In genomic region chr2:218871345-218872302, GRCh38 we compare ENCODE assay signal across 10 cellular contexts.
DNase-seq lines count a peak whose midpoint lies in the region; ATAC-seq and TF ChIP-seq lines count a peak whose summit lies in the region.
"Had no signal": no experiment of that assay in that cellular context is flagged by ENCODE, and none has a peak within 500 bp of the region (broad histone marks: within the 10 kb centered on the region; RNA-seq: fewer than 3 reads in every experiment).

No MANE protein-coding gene starts in this region.

- H3K4me1 ChIP-seq in iPS-15b (ENCODE audit: control insufficient read depth, insufficient read depth, low read length) (peaks cover 10% of the 10 kb centered on the region), subcutaneous abdominal adipose tissue (ENCODE audit: control insufficient read depth in 5 of 5, insufficient read depth in 5 of 5, low read length in 5 of 5) (peaks cover 0 to 18% (median 6%) of the 10 kb centered on the region in 5 donors)
- H3K4me1 ChIP-seq: SJSA1 had no signal

- peak overlapping the region; percentile 30 for H3K4me3 ChIP-seq in SU-DHL-6 (ENCODE audit: insufficient read depth, low read length, poor library complexity, severe bottlenecking)
- peak overlapping the region; percentile 26 for H3K4me3 ChIP-seq in iPS-15b (ENCODE audit: low read depth, low read length)
- peak overlapping the region in 3 of 5 donors; percentile 25 to 45 (median 34) for H3K4me3 ChIP-seq in subcutaneous abdominal adipose tissue (ENCODE audit: low read depth in 1 of 5, low read length in 5 of 5)
- H3K4me3 ChIP-seq: SJSA1 had no signal

- peak overlapping the region; percentile 70 for H3K27ac Mint-ChIP-seq in activated naive CD4-positive, alpha-beta T cell treated with anti-CD3 and anti-CD28 coated beads, Interleukin-2, amount 50 U/mL, for 24 hours

- H3F3A ChIP-seq in SU-DHL-6 (ENCODE audit: insufficient read depth), result no peaks in the 10 kb centered on the region

- H3K27me3 Mint-ChIP-seq in activated naive CD4-positive, alpha-beta T cell treated with anti-CD3 and anti-CD28 coated beads, Interleukin-2, amount 50 U/mL, for 24 hours, result peaks cover 25% of the 10 kb centered on the region

- H3K9me2 ChIP-seq in SU-DHL-6 (replicated peaks; ENCODE audit: insufficient read depth, low read length), result no peaks in the 10 kb centered on the region

- H3K79me2 ChIP-seq in SU-DHL-6 (ENCODE audit: insufficient read depth, low read length), result no peaks in the 10 kb centered on the region

- no peaks in the 10 kb centered on the region for H4K20me1 ChIP-seq in SU-DHL-6 (ENCODE audit: low read depth, low read length)

- TF ChIP-seq CTCF in SU-DHL-6 (IDR thresholded peaks at IDR 0.05; ENCODE audit: insufficient read depth, low read length, poor library complexity, severe bottlenecking), result no peak

- H3K4me3 Mint-ChIP-seq in activated naive CD4-positive, alpha-beta T cell treated with anti-CD3 and anti-CD28 coated beads, Interleukin-2, amount 50 U/mL, for 24 hours, result peak overlapping the region; percentile 82

- peak overlapping the region; percentile 48 for H3K9ac ChIP-seq in SU-DHL-6 (ENCODE audit: low read length)
- no peak overlapping the region for H3K9ac ChIP-seq in iPS-15b (ENCODE audit: low read depth, low read length)
- no peak overlapping the region for H3K9ac ChIP-seq in subcutaneous abdominal adipose tissue (ENCODE audit: low read length in 5 of 5)

- no peak for ATAC-seq in HG03045 (IDR thresholded peaks at IDR 0.05; ENCODE audit: unreplicated experiment)
- ATAC-seq in HG02885 (IDR thresholded peaks at IDR 0.05; ENCODE audit: poor library complexity, unreplicated experiment), result no peak

- H3K27me3 ChIP-seq in SU-DHL-6 (ENCODE audit: low read length) (no peaks in the 10 kb centered on the region), iPS-15b (ENCODE audit: control insufficient read depth, insufficient read depth, low read length) (peaks cover 100% of the 10 kb centered on the region), subcutaneous abdominal adipose tissue (ENCODE audit: control insufficient read depth in 5 of 5, insufficient read depth in 4 of 5, low read length in 5 of 5) (peaks cover 17 to 73% (median 61%) of the 10 kb centered on the region in 5 donors)

- H3K36me3 Mint-ChIP-seq in activated naive CD4-positive, alpha-beta T cell treated with anti-CD3 and anti-CD28 coated beads, Interleukin-2, amount 50 U/mL, for 24 hours, result no peaks in the 10 kb centered on the region

- no peaks in the 10 kb centered on the region for H3K9me3 Mint-ChIP-seq in activated naive CD4-positive, alpha-beta T cell treated with anti-CD3 and anti-CD28 coated beads, Interleukin-2, amount 50 U/mL, for 24 hours

- H3K36me3 ChIP-seq in SU-DHL-6 (ENCODE audit: low read length) (no peaks in the 10 kb centered on the region), iPS-15b (ENCODE audit: control insufficient read depth, insufficient read depth, low read length) (no peaks in the 10 kb centered on the region), subcutaneous abdominal adipose tissue (ENCODE audit: control insufficient read depth in 5 of 5, insufficient read depth in 5 of 5, low read length in 5 of 5) (no peaks in the 10 kb centered on the region)
- H3K36me3 ChIP-seq: SJSA1 had no signal

- DNase-seq in activated naive CD4-positive, alpha-beta T cell treated with Interleukin-2 at 50 U/mL for 16 hours, result no peak
- no peak for DNase-seq in NCI-H748 treated with DMSO at 0.1 percent for 48 hours (lab: John Stamatoyannopoulos, UW)
- DNase-seq: NCI-H187 treated with DMSO at 0.1 percent for 48 hours had no signal

- peaks cover 25% of the 10 kb centered on the region for H3K4me1 Mint-ChIP-seq in activated naive CD4-positive, alpha-beta T cell treated with anti-CD3 and anti-CD28 coated beads, Interleukin-2, amount 50 U/mL, for 24 hours

- H3K27ac ChIP-seq in SU-DHL-6 (ENCODE audit: low read depth, low read length), result no peak overlapping the region
- no peak overlapping the region for H3K27ac ChIP-seq in subcutaneous abdominal adipose tissue (ENCODE audit: low read depth, low read length)
- H3K27ac ChIP-seq: SJSA1 had no signal

- H3K9me3 ChIP-seq in SU-DHL-6 (ENCODE audit: insufficient read depth, low read length) (no peaks in the 10 kb centered on the region), iPS-15b (ENCODE audit: control insufficient read depth, insufficient read depth, low read length) (no peaks in the 10 kb centered on the region), subcutaneous abdominal adipose tissue (ENCODE audit: control insufficient read depth in 5 of 5, low read length in 5 of 5) (no peaks in the 10 kb centered on the region)
- H3K9me3 ChIP-seq: SJSA1 had no signal

- peak overlapping the region; percentile 49 for H2AFZ ChIP-seq in SU-DHL-6 (ENCODE audit: low read depth, low read length, severe bottlenecking)

- H3K4me2 ChIP-seq in SU-DHL-6 (ENCODE audit: low read depth, low read length, poor library complexity, severe bottlenecking), result peak overlapping the region; percentile 52
